Comparison of ENCODE assay signal across 11 cellular contexts in genomic region chr13:98976941-98977340, GRCh38. TPM values are rescaled to one million over a fixed set of nuclear protein-coding genes. Genes with fewer than 3 reads are reported as not detected.
DNase-seq lines count a peak whose midpoint lies in the region; ATAC-seq and TF ChIP-seq lines count a peak whose summit lies in the region.
"Had no signal": no experiment of that assay in that cellular context is flagged by ENCODE, and none has a peak within 500 bp of the region (broad histone marks: within the 10 kb centered on the region; RNA-seq: fewer than 3 reads in every experiment).

No MANE protein-coding gene starts in this region.

- H3K56ac ChIP-seq in IMR-90 (ENCODE audit: extremely low read depth, insufficient read depth, low read length) = no peak overlapping the region; the same call in 1 of the 2 replicates

- H2AK9ac ChIP-seq in IMR-90 (replicated peaks; ENCODE audit: low read depth, low read length, poor library complexity) = no peak overlapping the region

- no peak for TF ChIP-seq CTCF in IMR-90 (conservative IDR thresholded peaks at IDR 0.05; ENCODE audit: low read depth, low read length)
- no peak for TF ChIP-seq CTCF in choroid plexus epithelial cell (conservative IDR thresholded peaks at IDR 0.05; ENCODE audit: low read depth, low read length)

- H2BK120ac ChIP-seq in IMR-90 (ENCODE audit: low read depth, low read length) = peak overlapping the region; percentile 21; the same call in 1 of the 2 replicates

- no peak for TF ChIP-seq POLR2A in IMR-90 (IDR thresholded peaks at IDR 0.05; ENCODE audit: low read depth, low read length)

- 0 out of 2 replicates have a peak, but pooled peaks cover 8% of the 10 kb centered on the region for H3K9me1 ChIP-seq in IMR-90 (ENCODE audit: insufficient read depth, low read length)

- H3K4me3 ChIP-seq in IMR-90 (ENCODE audit: insufficient read depth, low read depth, low read length) = no peak overlapping the region
- peak overlapping the region; percentile 55 for H3K4me3 ChIP-seq in choroid plexus epithelial cell (ENCODE audit: low read depth, low read length)

- peaks cover 8% of the 10 kb centered on the region; the same call in 1 of the 2 replicates for H4K20me1 ChIP-seq in IMR-90 (ENCODE audit: insufficient read depth, low read length)

- CTCF ChIA-PET in IMR-90 (lab: Yijun Ruan, JAX) = interaction anchor here (1.3 to 1.5 kb wide), 2 partner anchors 9 to 137 kb away, joined by 3 to 5 read pairs; no protein-coding TSS in a partner anchor

- intact Hi-C loops in IMR-90 (cut with micrococcal nuclease) = no loop called here

- peaks cover 9% of the 10 kb centered on the region for H3K4me1 ChIP-seq in IMR-90 (ENCODE audit: control insufficient read depth, insufficient read depth, low read length)

- dilution Hi-C loops in IMR-90 (cut with HindIII; ENCODE audit: low sequenced_read_pairs, unreplicated experiment) = no loop called here

- no peak overlapping the region for H2AK5ac ChIP-seq in IMR-90 (ENCODE audit: low read depth, low read length)

- H2BK20ac ChIP-seq in IMR-90 (ENCODE audit: low read depth, low read length) = peak overlapping the region; percentile 41; the same call in 1 of the 2 replicates

- H3K27me3 ChIP-seq in IMR-90 (ENCODE audit: control insufficient read depth, insufficient read depth, low read length) = no peaks in the 10 kb centered on the region

- in situ Hi-C loops in IMR-90 (cut with MboI; ENCODE audit: low sequenced_read_pairs) = no loop called here

- WGBS in IMR-90 (ENCODE audit: extremely low coverage in 2 of 2, insufficient read length in 1 of 2), 2 experiments = no CpG with 5 or more reads among the region's 2 CpGs

- peak overlapping the region; percentile 61; the same call in 1 of the 3 replicates for H2BK15ac ChIP-seq in IMR-90 (ENCODE audit: low read depth, low read length)

- POLR2A ChIA-PET in IMR-90 (lab: Charles Lee; ENCODE audit: unreplicated experiment) = no interaction called here

- no peak overlapping the region for H3K9ac ChIP-seq in IMR-90 (ENCODE audit: low read depth, low read length)

- H3K27ac ChIP-seq in IMR-90 (ENCODE audit: insufficient read depth, low read length) (no peak overlapping the region), substantia nigra (ENCODE audit: low read depth, low read length, poor library complexity, severe bottlenecking) (peak overlapping the region; percentile 97)

- H3K23ac ChIP-seq in IMR-90 (ENCODE audit: low read depth, low read length) = peak overlapping the region; percentile 19

- no peak overlapping the region for H2BK5ac ChIP-seq in IMR-90 (ENCODE audit: low read depth, low read length, poor library complexity, severe bottlenecking)

- TF ChIP-seq RAD21 in IMR-90 (IDR thresholded peaks at IDR 0.05; ENCODE audit: low read length) = no peak

- DNase-seq in IMR-90 = peak; percentile 12
- peak; percentile 70 for DNase-seq in choroid plexus epithelial cell (ENCODE audit: low read depth)
- DNase-seq in medulla oblongata (ENCODE audit: extremely low spot score) = peak; percentile 53
- peak in 2 of 49 donors; percentile 6 to 11 for DNase-seq in substantia nigra (lab: John Stamatoyannopoulos, UW)
- no peak for DNase-seq in activated CD8-positive, alpha-beta memory T cell treated with anti-CD3 and anti-CD28 coated beads, Interleukin-2, amount 50 U/mL, for 48 hours
- DNase-seq in AG08395 (ENCODE audit: low spot score) = no peak
- no peak for DNase-seq in NCI-H82 (lab: John Stamatoyannopoulos, UW)
- DNase-seq in middle frontal gyrus (ENCODE audit: extremely low spot score, low spot score) = no peak
- DNase-seq: effector CD8-positive, alpha-beta T cell; stimulated activated CD4-positive, alpha-beta T cell treated with anti-CD3 and anti-CD28 coated beads, Interleukin-4, amount 100 ng/mL, for 1 hour; SW 1271 had no signal

- H4K8ac ChIP-seq in IMR-90 (ENCODE audit: low read depth in 2 of 2, low read length in 2 of 2) = no peak overlapping the region

- peak overlapping the region; percentile 3; the same call in 1 of the 2 replicates for H3K4me2 ChIP-seq in IMR-90 (ENCODE audit: low read depth, low read length)

- H3K36me3 ChIP-seq in IMR-90 (ENCODE audit: control insufficient read depth, insufficient read depth, low read length) = no peaks in the 10 kb centered on the region

- peaks cover 0 to 39% of the 10 kb centered on the region in 2 experiments; a peak in 2 of 4 replicates for H3K79me1 ChIP-seq in IMR-90 (ENCODE audit: low read depth in 1 of 2, low read length in 2 of 2)

- H4K5ac ChIP-seq in IMR-90 (ENCODE audit: low read depth, low read length) = no peak overlapping the region

- no peak overlapping the region for H4K91ac ChIP-seq in IMR-90 (ENCODE audit: insufficient read depth, low read depth, low read length)

- no TSS peak for BruUV-seq in IMR-90 (replicated peaks; lab: Mats Ljungman, UMichigan)

- H3K4ac ChIP-seq in IMR-90 (ENCODE audit: low read depth, low read length) = peak overlapping the region; percentile 7; the same call in 1 of the 2 replicates

- no peak overlapping the region for H2AFZ ChIP-seq in IMR-90 (replicated peaks; ENCODE audit: low read length, poor library complexity)

- no peaks in the 10 kb centered on the region for H3K9me3 ChIP-seq in IMR-90 (ENCODE audit: control insufficient read depth, insufficient read depth, low read length)

- no peak for ATAC-seq in IMR-90 (ENCODE audit: low read depth)

- H3K18ac ChIP-seq in IMR-90 (ENCODE audit: low read depth, low read length) = no peak overlapping the region

- peak overlapping the region; percentile 24; the same call in 1 of the 2 replicates for H3K14ac ChIP-seq in IMR-90 (replicated peaks; ENCODE audit: low read depth, low read length)

TF ChIP-seq in IMR-90, 13 proteins besides CTCF, POLR2A, EP300 and RAD21:
- TF ChIP-seq BHLHE40 (IDR thresholded peaks at IDR 0.05; ENCODE audit: low read depth, low read length) (no peak), ELK1 (IDR thresholded peaks at IDR 0.05; ENCODE audit: borderline replicate concordance, low read depth, low read length) (no peak), MXI1 (IDR thresholded peaks at IDR 0.05; ENCODE audit: borderline replicate concordance, low read depth, low read length) (no peak), USF2 (IDR thresholded peaks at IDR 0.05; ENCODE audit: low read depth, low read length) (no peak), FOS (IDR thresholded peaks at IDR 0.05; ENCODE audit: low read depth, low read length) (no peak), CHD1 (IDR thresholded peaks at IDR 0.05; ENCODE audit: low read depth, low read length) (no peak), MAFK (IDR thresholded peaks at IDR 0.05; ENCODE audit: low read depth, low read length) (no peak), SMC3 (IDR thresholded peaks at IDR 0.05; ENCODE audit: low read depth, low read length) (no peak), MAZ (IDR thresholded peaks at IDR 0.05; ENCODE audit: borderline replicate concordance, low read depth, low read length) (no peak), RFX5 (IDR thresholded peaks at IDR 0.05; ENCODE audit: low read depth, low read length) (no peak), RCOR1 (IDR thresholded peaks at IDR 0.05; ENCODE audit: insufficient replicate concordance, low read length) (no peak), NFE2L2 (IDR thresholded peaks at IDR 0.05; ENCODE audit: low read depth, low read length) (no peak), CEBPB (IDR thresholded peaks at IDR 0.05; ENCODE audit: low read depth, low read length) (no peak)
TF ChIP-seq in IMR-90: peak in this region for 0.

RNA-seq across cellular contexts. Expression of gene DOCK9, which starts 0.9 kb away (rescaled TPM):
- 7.2 and 9.7 TPM in 2 replicates for total RNA-seq in IMR-90 (2012; rRNA removed)
- 4.8 and 6.4 TPM in 2 replicates for polyA plus RNA-seq in IMR-90 (2012; rRNA removed)
- 2.7 and 3.8 TPM in 2 replicates for polyA plus RNA-seq in IMR-90 (2012; cell fraction: cytosol; rRNA removed)
- polyA plus RNA-seq in IMR-90 (2012; cell fraction: nucleus; rRNA removed; ENCODE audit: low replicate concordance) = 5.8 and 10.6 TPM in 2 replicates

Comparison
In these comparisons a context has a peak if more than half of its experiments do, and no peak if none do; other contexts are left out.
1. DNase-seq: peak in IMR-90 (single experiment), choroid plexus epithelial cell (single experiment) and medulla oblongata (single experiment); none in activated CD8-positive, alpha-beta memory T cell treated with anti-CD3 and anti-CD28 coated beads, Interleukin-2, amount 50 U/mL, for 48 hours (single experiment), AG08395 (single experiment), NCI-H82 (single experiment) and middle frontal gyrus (single experiment).